In genomic region chr1:37472281-37472680, GRCh38 we compare ENCODE assay signal across 9 cellular contexts. TPM values are rescaled to one million over a fixed set of nuclear protein-coding genes. Genes with fewer than 3 reads are reported as not detected.
DNase-seq lines count a peak whose midpoint lies in the region; ATAC-seq and TF ChIP-seq lines count a peak whose summit lies in the region.
"Had no signal": no experiment of that assay in that cellular context is flagged by ENCODE, and none has a peak within 500 bp of the region (broad histone marks: within the 10 kb centered on the region; RNA-seq: fewer than 3 reads in every experiment).

No MANE protein-coding gene starts in this region.

- TF ChIP-seq CTCF in prostate gland (IDR thresholded peaks at IDR 0.05): no peak

- H3K36me3 Mint-ChIP-seq in CD4-positive, alpha-beta memory T cell: peaks cover 19 to 33% of the 10 kb centered on the region in 2 donors
- H3K36me3 Mint-ChIP-seq: naive B cell had no signal

- peaks cover 14% of the 10 kb centered on the region for H3K36me3 ChIP-seq in CD4-positive, alpha-beta memory T cell (ENCODE audit: insufficient read depth, low read length)
- H3K36me3 ChIP-seq in SJSA1: peaks cover 19% of the 10 kb centered on the region
- H3K36me3 ChIP-seq in esophagus (ENCODE audit: control insufficient read depth in 2 of 2, insufficient read depth in 2 of 2, low read length in 1 of 2): peaks cover 0 to 7% of the 10 kb centered on the region in 2 donors
- peaks cover 0 to 11% of the 10 kb centered on the region in 2 donors for H3K36me3 ChIP-seq in prostate gland

- no peaks in the 10 kb centered on the region for H3K9me3 ChIP-seq in CD4-positive, alpha-beta memory T cell (ENCODE audit: control insufficient read depth in 1 of 2, low read length in 2 of 2)
- no peaks in the 10 kb centered on the region; the same call in 1 of the 2 replicates for H3K9me3 ChIP-seq in SJSA1 (replicated peaks)
- no peaks in the 10 kb centered on the region for H3K9me3 ChIP-seq in esophagus (ENCODE audit: control insufficient read depth in 2 of 2, insufficient read depth in 1 of 2, low read depth in 1 of 2, low read length in 1 of 2)
- H3K9me3 ChIP-seq in prostate gland: no peaks in the 10 kb centered on the region

- H3K4me1 ChIP-seq in CD4-positive, alpha-beta memory T cell (ENCODE audit: insufficient read depth, low read length): peaks cover 24% of the 10 kb centered on the region
- H3K4me1 ChIP-seq in SJSA1 (replicated peaks) (peaks cover 62% of the 10 kb centered on the region), esophagus (ENCODE audit: control insufficient read depth in 2 of 2, insufficient read depth in 2 of 2, low read length in 1 of 2) (peaks cover 6 to 33% of the 10 kb centered on the region in 2 donors), prostate gland (replicated peaks) (peaks cover 14% of the 10 kb centered on the region)

- peaks cover 0 to 2% of the 10 kb centered on the region in 2 donors for H3K27me3 Mint-ChIP-seq in CD4-positive, alpha-beta memory T cell

- DNase-seq in CD4-positive, alpha-beta memory T cell: no peak
- DNase-seq in SJSA1 (ENCODE audit: low read depth in 1 of 2, low spot score in 2 of 2) (no peak), prostate gland (ENCODE audit: low spot score) (no peak), NCI-H1694 (lab: John Stamatoyannopoulos, UW) (no peak), HT-29 (ENCODE audit: low spot score) (no peak)
- DNase-seq: naive B cell had no signal

- H3K27ac Mint-ChIP-seq in CD4-positive, alpha-beta memory T cell: peak overlapping the region; percentile 81 to 100 (median 93)

- peaks cover 27 to 46% (median 31%) of the 10 kb centered on the region in 4 donors for H3K4me1 Mint-ChIP-seq in CD4-positive, alpha-beta memory T cell

- intact Hi-C loops in CD4-positive, alpha-beta memory T cell (cut with micrococcal nuclease): no loop called here
- intact Hi-C loops in prostate gland (cut with DNase I): no loop called here

- H3K27me3 ChIP-seq in CD4-positive, alpha-beta memory T cell (ENCODE audit: insufficient read depth, low read length): no peaks in the 10 kb centered on the region
- H3K27me3 ChIP-seq in SJSA1 (replicated peaks) (no peaks in the 10 kb centered on the region), esophagus (ENCODE audit: control insufficient read depth in 1 of 2, insufficient read depth in 2 of 2, low read length in 2 of 2) (no peaks in the 10 kb centered on the region), prostate gland (replicated peaks; ENCODE audit: insufficient read depth) (no peaks in the 10 kb centered on the region)

- H3K9me3 Mint-ChIP-seq in CD4-positive, alpha-beta memory T cell: peaks cover 0 to 2% (median 0%) of the 10 kb centered on the region in 8 donors
- H3K9me3 Mint-ChIP-seq: naive B cell had no signal

- WGBS in esophagus, 2 donors: 66 to 72% methylated on average over 7 of the region's 7 CpGs
- 79% methylated on average over 7 of the region's 7 CpGs for WGBS in prostate gland

- ATAC-seq in GM18511 (IDR thresholded peaks at IDR 0.05; ENCODE audit: unreplicated experiment): no peak
- ATAC-seq in GM18861 (IDR thresholded peaks at IDR 0.05; ENCODE audit: unreplicated experiment): no peak

- no peak overlapping the region for H3K4me3 ChIP-seq in CD4-positive, alpha-beta memory T cell (ENCODE audit: low read length in 2 of 2)
- H3K4me3 ChIP-seq in SJSA1 (no peak overlapping the region), esophagus (ENCODE audit: low read depth in 1 of 2, low read length in 2 of 2) (no peak overlapping the region), prostate gland (peak overlapping the region in 1 of 2 donors; percentile 89)

- POLR2A ChIA-PET in CD4-positive, alpha-beta memory T cell (lab: Charles Lee; ENCODE audit: partially characterized antibody): interaction anchor here (0.6 to 10.8 kb wide), 4 partner anchors 9 to 42 kb away, joined by 3 to 229 read pairs (median 116); partner anchors contain the start of gene MEAF6

- H3K27ac ChIP-seq in CD4-positive, alpha-beta memory T cell (ENCODE audit: low read depth, low read length): peak overlapping the region; percentile 96
- H3K27ac ChIP-seq in SJSA1 (peak overlapping the region; percentile 83), esophagus (ENCODE audit: low read depth in 2 of 2, low read length in 1 of 2) (peak overlapping the region; percentile 87 to 88), prostate gland (peak overlapping the region; percentile 94 to 97)

- CTCF ChIA-PET in CD4-positive, alpha-beta memory T cell (lab: Charles Lee; ENCODE audit: partially characterized antibody): interaction anchor here (9.9 to 10.6 kb wide), 2 partner anchors 15 kb away, joined by 101 to 219 read pairs; no protein-coding TSS in a partner anchor

- peak overlapping the region; percentile 81 to 98 (median 94) for H3K4me3 Mint-ChIP-seq in CD4-positive, alpha-beta memory T cell

- no peak for TF ChIP-seq POLR2A in prostate gland (IDR thresholded peaks at IDR 0.05)

RNA-seq across cellular contexts. Expression of gene ZC3H12A, which starts 2.1 kb away (rescaled TPM):
- total RNA-seq in CD4-positive, alpha-beta memory T cell: 10 to 100 TPM; 54.6 to 60.7 TPM
- polyA plus RNA-seq in CD4-positive, alpha-beta memory T cell: 10 to 100 TPM; 10.6 to 19.9 TPM
- 4.0 and 7.1 TPM in 2 replicates for total RNA-seq in SJSA1 (2014; rRNA removed; shearing (Covaris generic))
- 10 to 100 TPM; 17.6 to 25.3 TPM for polyA plus RNA-seq in esophagus
- total RNA-seq in prostate gland: 10 to 100 TPM; 74.4 to 97.1 TPM
- 99.3 and 105 TPM in 2 replicates for total RNA-seq in HT-29 (2014; rRNA removed; shearing (Covaris generic))

RNA-seq across cellular contexts. Expression of gene MEAF6, which starts 42.3 kb away (rescaled TPM):
- total RNA-seq in CD4-positive, alpha-beta memory T cell: 10 to 100 TPM; 97.9 to 98.2 TPM
- polyA plus RNA-seq in CD4-positive, alpha-beta memory T cell: 100 to 1,000 TPM; 132 to 221 TPM
- total RNA-seq in SJSA1 (2014; rRNA removed; shearing (Covaris generic)): 83.4 and 112 TPM in 2 replicates
- polyA plus RNA-seq in esophagus: 10 to 100 TPM; 28.8 to 33.9 TPM
- 100 to 1,000 TPM; 175 to 252 TPM for total RNA-seq in prostate gland
- 23.5 and 52.8 TPM in 2 replicates for total RNA-seq in HT-29 (2014; rRNA removed; shearing (Covaris generic))
